ENCODE assay signal across 11 cellular contexts in the genomic region with DNA sequence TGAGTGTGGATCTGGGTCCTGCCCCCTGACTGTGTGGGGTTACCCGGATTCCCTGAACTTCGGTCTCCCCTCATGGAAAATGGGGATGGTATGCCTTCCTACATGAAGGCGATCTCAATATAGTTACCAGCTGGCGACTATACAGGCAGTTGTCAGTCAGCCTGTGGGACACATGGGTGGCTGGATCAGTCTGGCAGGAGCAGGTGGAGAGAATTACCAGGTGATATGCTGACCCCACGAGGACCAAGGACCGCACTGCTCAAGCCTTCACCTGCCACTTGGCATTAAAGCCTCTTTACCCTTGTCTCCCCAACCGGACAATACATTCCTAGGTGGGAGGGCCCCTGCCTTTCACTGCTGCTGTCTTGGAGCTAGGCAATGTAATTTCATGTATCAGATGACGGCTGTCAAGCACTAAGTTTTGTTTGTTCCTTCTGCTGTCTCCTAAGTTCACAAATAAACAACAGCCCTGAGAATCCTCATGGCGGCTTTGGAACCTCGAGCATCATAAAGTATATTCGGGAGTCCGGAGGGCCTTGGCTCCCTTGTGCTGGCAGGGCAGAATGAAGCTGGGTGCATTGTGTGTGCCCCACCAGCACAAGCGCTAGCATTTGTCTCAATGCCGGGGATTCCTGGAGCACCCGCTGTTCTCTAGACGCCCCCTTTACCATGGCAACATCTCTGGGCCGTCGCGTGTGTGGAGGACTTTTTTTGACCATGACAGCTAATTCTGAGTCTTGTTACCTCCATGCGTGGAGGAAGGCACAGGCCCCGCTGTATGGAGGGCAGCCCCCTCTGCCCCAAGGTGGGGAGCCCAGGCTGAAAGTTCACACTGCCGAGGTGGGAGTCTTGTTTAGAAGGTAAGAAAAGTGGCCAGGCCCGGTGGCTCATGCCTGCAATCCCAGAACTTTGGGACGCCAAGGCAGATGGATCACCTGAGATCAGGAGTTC. TPM values are rescaled to one million over a fixed set of nuclear protein-coding genes. Genes with fewer than 3 reads are reported as not detected.
DNase-seq lines count a peak whose midpoint lies in the region; ATAC-seq and TF ChIP-seq lines count a peak whose summit lies in the region.
"Had no signal": no experiment of that assay in that cellular context is flagged by ENCODE, and none has a peak within 500 bp of the region (broad histone marks: within the 10 kb centered on the region; RNA-seq: fewer than 3 reads in every experiment).

No MANE protein-coding gene starts in this region.

- H3K4me3 ChIP-seq in psoas muscle: no peak overlapping the region
- H3K4me3 ChIP-seq: GM12878, GM23338 had no signal

- H3K9me3 ChIP-seq in psoas muscle: no peaks in the 10 kb centered on the region

- DNase-seq in activated CD8-positive, alpha-beta memory T cell treated with anti-CD3 and anti-CD28 coated beads, Interleukin-2, amount 50 U/mL, for 48 hours: peak; percentile 36
- no peak for DNase-seq in activated CD8-positive, alpha-beta memory T cell treated with anti-CD3 and anti-CD28 coated beads, Interleukin-2, amount 50 U/mL, for 4 hours
- DNase-seq in islet precursor cell (peak; percentile 43), psoas muscle (no peak), HuH-7.5 (ENCODE audit: low spot score) (no peak), NCI-H526 treated with DMSO at 0.1 percent for 48 hours (lab: John Stamatoyannopoulos, UW) (no peak), DMS 273 treated with DMSO at 0.1 percent for 48 hours (lab: John Stamatoyannopoulos, UW) (no peak)
- DNase-seq: DMS153 had no signal

- intact Hi-C loops in psoas muscle (cut with DNase I): no loop called here

- no peaks in the 10 kb centered on the region for H3K27me3 ChIP-seq in psoas muscle (ENCODE audit: insufficient read depth in 3 of 3, low read length in 2 of 3)

- WGBS in psoas muscle, 3 donors: 79 to 81% (median 81%) methylated on average over 24 of the region's 24 CpGs

- H3K36me3 ChIP-seq in psoas muscle (ENCODE audit: insufficient read depth in 1 of 2, low read depth in 1 of 2): no peaks in the 10 kb centered on the region

- H3K4me1 ChIP-seq in psoas muscle: no peaks in the 10 kb centered on the region

- peak in 3 of 4 donors; percentile 42 to 62 (median 56) for ATAC-seq in psoas muscle

- no peak overlapping the region for H3K27ac ChIP-seq in psoas muscle
- H3K27ac ChIP-seq: C4-2B had no signal

- no peak for TF ChIP-seq CTCF in psoas muscle (IDR thresholded peaks at IDR 0.05)

RNA-seq across cellular contexts. Expression of gene PDCL3, which starts 48.6 kb away (rescaled TPM):
- total RNA-seq in psoas muscle: 10 to 100 TPM; 23.1 to 31.2 (median 29.8) TPM
- polyA plus RNA-seq in psoas muscle: 10 to 100 TPM; 47.6 to 80.5 (median 78.3) TPM

Comparison
In these comparisons a context has a peak if more than half of its experiments do, and no peak if none do; other contexts are left out.
1. DNase-seq: peak in activated CD8-positive, alpha-beta memory T cell treated with anti-CD3 and anti-CD28 coated beads, Interleukin-2, amount 50 U/mL, for 48 hours (single experiment) and islet precursor cell (single experiment); none in activated CD8-positive, alpha-beta memory T cell treated with anti-CD3 and anti-CD28 coated beads, Interleukin-2, amount 50 U/mL, for 4 hours (single experiment), psoas muscle (0 of 2), HuH-7.5 (single experiment), NCI-H526 treated with DMSO at 0.1 percent for 48 hours (single experiment) and DMS 273 treated with DMSO at 0.1 percent for 48 hours (single experiment).